ENCODE assay signal across 11 cellular contexts in the genomic region with DNA sequence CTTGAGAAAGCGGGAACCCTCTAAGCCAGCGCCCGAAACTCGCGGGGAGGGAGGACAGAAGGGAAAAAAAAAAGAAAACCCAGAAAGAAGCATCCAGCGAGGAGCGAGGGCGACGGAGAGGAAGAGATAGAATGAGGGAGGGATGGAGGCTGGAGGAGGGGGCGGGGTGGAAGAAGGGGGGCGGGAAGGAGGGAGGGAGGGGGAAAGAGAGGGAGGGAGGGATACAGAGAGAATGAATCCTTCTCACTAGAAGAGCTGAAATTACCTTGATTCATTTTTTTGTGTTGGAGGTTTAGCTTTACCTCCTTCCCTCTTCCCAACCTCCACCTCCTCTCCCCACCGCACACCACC. TPM values are rescaled to one million over a fixed set of nuclear protein-coding genes. Genes with fewer than 3 reads are reported as not detected.
DNase-seq lines count a peak whose midpoint lies in the region; ATAC-seq and TF ChIP-seq lines count a peak whose summit lies in the region.
"Had no signal": no experiment of that assay in that cellular context is flagged by ENCODE, and none has a peak within 500 bp of the region (broad histone marks: within the 10 kb centered on the region; RNA-seq: fewer than 3 reads in every experiment).

No MANE protein-coding gene starts in this region.

- no peak for DNase-seq in AG10803 (ENCODE audit: low read depth)
- DNase-seq in NT2/D1 (ENCODE audit: low read depth, low spot score) = no peak
- no peak for DNase-seq in esophagus squamous epithelium (lab: John Stamatoyannopoulos, UW)
- DNase-seq in islet precursor cell = no peak
- DNase-seq in body of pancreas = no peak
- DNase-seq: activated gamma-delta T cell, NCI-H510A, T-helper 9 cell had no signal

- no peaks in the 10 kb centered on the region for H3K4me1 ChIP-seq in NT2/D1 (ENCODE audit: insufficient read depth, insufficient read length)
- H3K4me1 ChIP-seq in esophagus squamous epithelium = peaks cover 14 to 44% (median 16%) of the 10 kb centered on the region in 3 donors
- no peaks in the 10 kb centered on the region for H3K4me1 ChIP-seq in parathyroid adenoma
- peaks cover 26% of the 10 kb centered on the region for H3K4me1 ChIP-seq in body of pancreas

- peak overlapping the region; percentile 85 for H3K4me3 ChIP-seq in AG10803 (ENCODE audit: low read length)
- peak overlapping the region; percentile 51 for H3K4me3 ChIP-seq in NT2/D1 (ENCODE audit: insufficient read length, low read depth)
- H3K4me3 ChIP-seq in esophagus squamous epithelium = peak overlapping the region in 3 of 4 donors; percentile 30 to 54 (median 46)
- H3K4me3 ChIP-seq in parathyroid adenoma (ENCODE audit: low read depth, low read length) = no peak overlapping the region
- H3K4me3 ChIP-seq in body of pancreas = no peak overlapping the region

- H3K27me3 ChIP-seq in NT2/D1 (ENCODE audit: insufficient read depth, insufficient read length) (peaks cover 52% of the 10 kb centered on the region), esophagus squamous epithelium (peaks cover 12 to 98% (median 33%) of the 10 kb centered on the region in 4 donors), parathyroid adenoma (ENCODE audit: control insufficient read depth, insufficient read depth, low read length) (no peaks in the 10 kb centered on the region), body of pancreas (peaks cover 9 to 25% of the 10 kb centered on the region in 2 donors)

- no peak for TF ChIP-seq CTCF in AG10803 (conservative IDR thresholded peaks at IDR 0.05; ENCODE audit: low read length)
- no peak for TF ChIP-seq CTCF in esophagus squamous epithelium (IDR thresholded peaks at IDR 0.05)
- TF ChIP-seq CTCF in parathyroid adenoma (IDR thresholded peaks at IDR 0.05) = no peak
- TF ChIP-seq CTCF in body of pancreas (IDR thresholded peaks at IDR 0.05) = no peak

- H3K79me2 ChIP-seq in parathyroid adenoma = no peaks in the 10 kb centered on the region

- H3K27ac ChIP-seq in esophagus squamous epithelium (no peak overlapping the region), parathyroid adenoma (no peak overlapping the region), body of pancreas (no peak overlapping the region)

- TF ChIP-seq POLR2A in esophagus squamous epithelium (IDR thresholded peaks at IDR 0.05) (no peak), body of pancreas (IDR thresholded peaks at IDR 0.05) (no peak)

- intact Hi-C loops in esophagus squamous epithelium (cut with DNase I) = no loop called here
- intact Hi-C loops in body of pancreas (cut with DNase I) = no loop called here

- no peak for ATAC-seq in HG03135 (IDR thresholded peaks at IDR 0.05; ENCODE audit: unreplicated experiment)
- ATAC-seq in body of pancreas = no peak
- ATAC-seq in GM18498 (IDR thresholded peaks at IDR 0.05; ENCODE audit: unreplicated experiment) = no peak

- no peaks in the 10 kb centered on the region for H3K36me3 ChIP-seq in NT2/D1 (ENCODE audit: insufficient read depth, insufficient read length, low read length)
- H3K36me3 ChIP-seq in esophagus squamous epithelium = no peaks in the 10 kb centered on the region
- H3K36me3 ChIP-seq in parathyroid adenoma (ENCODE audit: control insufficient read depth, insufficient read depth, low read length) = no peaks in the 10 kb centered on the region
- no peaks in the 10 kb centered on the region for H3K36me3 ChIP-seq in body of pancreas (replicated peaks in 1 of 2; ENCODE audit: insufficient read depth in 1 of 2, low read depth in 2 of 2)

- no peaks in the 10 kb centered on the region for H3K9me3 ChIP-seq in NT2/D1 (ENCODE audit: insufficient read depth, low read length)
- no peaks in the 10 kb centered on the region for H3K9me3 ChIP-seq in esophagus squamous epithelium
- no peaks in the 10 kb centered on the region for H3K9me3 ChIP-seq in parathyroid adenoma (ENCODE audit: control insufficient read depth, low read length)
- no peaks in the 10 kb centered on the region for H3K9me3 ChIP-seq in body of pancreas

- H3K9ac ChIP-seq in NT2/D1 (ENCODE audit: insufficient read length, low read depth) (peak overlapping the region; percentile 77), parathyroid adenoma (no peak overlapping the region)

- peak overlapping the region; percentile 55 for H3K4me2 ChIP-seq in parathyroid adenoma (ENCODE audit: low read length)

- peak overlapping the region; percentile 66 for H2AFZ ChIP-seq in parathyroid adenoma

- 11 to 15% methylated on average over 5 to 8 of the region's 12 CpGs for WGBS in esophagus squamous epithelium, 2 donors
- 3 to 8% methylated on average over 12 of the region's 12 CpGs for WGBS in body of pancreas, 2 donors

RNA-seq across cellular contexts. Expression of gene BDNF, which starts 19.3 kb away (rescaled TPM):
- total RNA-seq in esophagus squamous epithelium (1 to 10 TPM in 1 of 4 donors, under 1 TPM in 3; 0.15 to 1.1 (median 0.84) TPM), body of pancreas (not detected)

Comparison
In these comparisons a context has a peak if more than half of its experiments do, and no peak if none do; other contexts are left out.
1. H3K4me3 ChIP-seq: peak in AG10803 (single experiment), NT2/D1 (single experiment) and esophagus squamous epithelium (3 of 4); none in parathyroid adenoma (single experiment) and body of pancreas (0 of 2).